Comparison of ENCODE assay signal across 7 cellular contexts in genomic region chr2:133266075-133266925, GRCh38.
DNase-seq lines count a peak whose midpoint lies in the region; ATAC-seq and TF ChIP-seq lines count a peak whose summit lies in the region.

No MANE protein-coding gene starts in this region.

- POLR2A ChIA-PET in naive thymus-derived CD8-positive, alpha-beta T cell (lab: Charles Lee), result no interaction called here

- intact Hi-C loops in body of pancreas (cut with DNase I), result no loop called here

- peak in 1 of 4 donors; percentile 7 for DNase-seq in body of pancreas
- DNase-seq in iPS-NIHi7 (ENCODE audit: extremely low spot score), result peak; percentile 72
- no peak for DNase-seq in thoracic aorta (ENCODE audit: low spot score)
- no peak for DNase-seq in naive thymus-derived CD8-positive, alpha-beta T cell
- no peak for DNase-seq in activated CD8-positive, alpha-beta memory T cell treated with anti-CD3 and anti-CD28 coated beads for 24 hours

- no peak for TF ChIP-seq POLR2A in body of pancreas (IDR thresholded peaks at IDR 0.05)

- no peaks in the 10 kb centered on the region for H3K36me3 Mint-ChIP-seq in naive thymus-derived CD8-positive, alpha-beta T cell

- TF ChIP-seq CTCF in body of pancreas (IDR thresholded peaks at IDR 0.05) (no peak), thoracic aorta (IDR thresholded peaks at IDR 0.05) (no peak)

- H3K9me3 ChIP-seq in HUES48 (ENCODE audit: control insufficient read depth, insufficient read depth, low read length) (no peaks in the 10 kb centered on the region), body of pancreas (no peaks in the 10 kb centered on the region), thoracic aorta (no peaks in the 10 kb centered on the region)

- H3K4me1 ChIP-seq in HUES48 (ENCODE audit: control insufficient read depth, insufficient read depth, low read length), result 0 out of 2 replicates have a peak, but pooled peaks cover 3% of the 10 kb centered on the region
- peaks cover 22% of the 10 kb centered on the region for H3K4me1 ChIP-seq in body of pancreas
- H3K4me1 ChIP-seq in thoracic aorta (ENCODE audit: control insufficient read depth in 1 of 2, low read depth in 2 of 2), result no peaks in the 10 kb centered on the region

- peaks cover 0 to 13% (median 4%) of the 10 kb centered on the region in 9 donors for H3K9me3 Mint-ChIP-seq in naive thymus-derived CD8-positive, alpha-beta T cell

- no peak overlapping the region for H3K4me3 Mint-ChIP-seq in naive thymus-derived CD8-positive, alpha-beta T cell

- no peak overlapping the region for H3K27ac Mint-ChIP-seq in naive thymus-derived CD8-positive, alpha-beta T cell

- H3K36me3 ChIP-seq in HUES48 (ENCODE audit: control insufficient read depth, insufficient read depth, low read length), result no peaks in the 10 kb centered on the region
- no peaks in the 10 kb centered on the region for H3K36me3 ChIP-seq in body of pancreas (replicated peaks in 1 of 2; ENCODE audit: insufficient read depth in 1 of 2, low read depth in 2 of 2)
- no peaks in the 10 kb centered on the region for H3K36me3 ChIP-seq in thoracic aorta

- peaks cover 13 to 23% (median 15%) of the 10 kb centered on the region in 5 donors for H3K27me3 Mint-ChIP-seq in naive thymus-derived CD8-positive, alpha-beta T cell

- peak; percentile 40 for ATAC-seq in body of pancreas
- ATAC-seq in thoracic aorta (ENCODE audit: insufficient number of reproducible peaks, low FRiP score, low read depth), result no peak
- ATAC-seq in naive thymus-derived CD8-positive, alpha-beta T cell, result no peak
- no peak for ATAC-seq in GM21825 (IDR thresholded peaks at IDR 0.05; ENCODE audit: unreplicated experiment)

- peak overlapping the region; percentile 70 for H3K4me3 ChIP-seq in HUES48 (ENCODE audit: low read depth, low read length)
- H3K4me3 ChIP-seq in body of pancreas, result peak overlapping the region in 1 of 2 donors; percentile 12
- peak overlapping the region; percentile 53 for H3K4me3 ChIP-seq in thoracic aorta

- no peak overlapping the region for H3K27ac ChIP-seq in HUES48 (ENCODE audit: low read depth, low read length)
- peak overlapping the region in 1 of 4 donors; percentile 17 for H3K27ac ChIP-seq in body of pancreas
- no peak overlapping the region for H3K27ac ChIP-seq in thoracic aorta

- H3K27me3 ChIP-seq in HUES48 (ENCODE audit: control insufficient read depth, insufficient read depth, low read length) (peaks cover 13% of the 10 kb centered on the region), body of pancreas (no peaks in the 10 kb centered on the region), thoracic aorta (replicated peaks; ENCODE audit: insufficient read depth) (no peaks in the 10 kb centered on the region)

- 2 to 5% methylated on average over 24 to 59 of the region's 67 CpGs for WGBS in body of pancreas, 2 donors

- no peaks in the 10 kb centered on the region for H3K4me1 Mint-ChIP-seq in naive thymus-derived CD8-positive, alpha-beta T cell

- no peak overlapping the region for H3K9ac ChIP-seq in HUES48 (ENCODE audit: low read depth, low read length)
